Comparison of ENCODE assay signal across 8 cellular contexts in the genomic region with DNA sequence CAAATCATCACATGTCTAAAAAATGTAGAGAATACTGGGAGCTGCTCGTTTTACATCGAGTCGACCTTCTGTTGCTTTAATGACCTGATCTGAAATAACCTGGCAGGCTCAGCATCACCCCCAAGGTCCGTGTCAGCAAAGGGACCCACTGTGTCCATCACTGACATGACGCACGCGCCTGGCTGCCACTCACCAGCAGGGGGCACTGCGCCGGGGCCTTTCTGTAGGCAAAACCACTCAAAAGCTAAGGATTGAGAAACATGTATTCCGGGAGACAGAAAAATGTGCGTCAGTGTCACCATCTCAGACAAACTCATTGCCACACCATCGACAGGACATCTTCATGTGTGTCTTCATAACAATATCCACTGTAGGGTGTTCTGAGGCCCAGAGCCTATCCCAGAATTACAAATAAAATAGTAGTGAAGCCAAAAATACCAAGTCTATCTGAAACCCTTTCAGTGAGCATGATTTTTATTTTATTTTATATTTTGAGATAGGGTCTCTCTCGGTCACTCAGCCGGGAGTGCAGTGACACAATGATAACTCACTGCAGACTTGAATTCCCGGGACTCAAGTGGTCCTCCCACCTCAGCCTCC.
DNase-seq lines count a peak whose midpoint lies in the region; ATAC-seq and TF ChIP-seq lines count a peak whose summit lies in the region.

No MANE protein-coding gene starts in this region.

- intact Hi-C loops in heart right ventricle (cut with DNase I) (loop anchor here in 7 of 10 donors (2.0 to 10.0 kb wide), 4 partner anchors 55 to 105 kb away; no protein-coding TSS in a partner anchor), sciatic nerve (cut with DNase I) (no loop called here)

- CTCF ChIA-PET in HEK293T (lab: Yijun Ruan, JAX) = interaction anchor here (0.6 to 1.7 kb wide), 8 partner anchors 13 to 502 kb away, joined by 3 to 13 read pairs (median 4); no protein-coding TSS in a partner anchor

- no peaks in the 10 kb centered on the region for H3K9me3 ChIP-seq in BE2C
- H3K9me3 ChIP-seq in heart right ventricle = no peaks in the 10 kb centered on the region

- H3K36me3 Mint-ChIP-seq in activated naive CD4-positive, alpha-beta T cell treated with anti-CD3 and anti-CD28 coated beads, Interleukin-2, amount 50 U/mL, for 72 hours = peaks cover 4 to 7% of the 10 kb centered on the region in 2 donors

- H3K4me1 ChIP-seq in BE2C = no peaks in the 10 kb centered on the region
- no peaks in the 10 kb centered on the region for H3K4me1 ChIP-seq in heart right ventricle

- peak; percentile 73 to 79 for ATAC-seq in activated naive CD4-positive, alpha-beta T cell treated with anti-CD3 and anti-CD28 coated beads, Interleukin-2, amount 50 U/mL, for 72 hours
- ATAC-seq in heart right ventricle (peak in 1 of 8 donors; percentile 45), sciatic nerve (peak; percentile 52), HG03521 (IDR thresholded peaks at IDR 0.05; ENCODE audit: unreplicated experiment) (no peak)

- H3K36me3 ChIP-seq in BE2C = no peaks in the 10 kb centered on the region
- H3K36me3 ChIP-seq in heart right ventricle = no peaks in the 10 kb centered on the region

- POLR2A ChIA-PET in HEK293T (lab: Yijun Ruan, JAX) = interaction anchor here (0.6 kb wide), 1 partner anchor 55 kb away, joined by 4 read pairs; no protein-coding TSS in a partner anchor

- no peak overlapping the region for H3K27ac ChIP-seq in heart right ventricle

- peak; percentile 95 for TF ChIP-seq CTCF in BE2C (IDR thresholded peaks at IDR 0.05; ENCODE audit: low read depth, low read length)
- peak; percentile 38 to 91 (median 80) for TF ChIP-seq CTCF in heart right ventricle (IDR thresholded peaks at IDR 0.05)

- H3K4me3 ChIP-seq in BE2C (ENCODE audit: low read depth, low read length) = no peak overlapping the region
- H3K4me3 ChIP-seq in heart right ventricle = no peak overlapping the region

- WGBS in heart right ventricle, 2 donors = 23 to 25% methylated on average over 15 of the region's 15 CpGs

- no peak overlapping the region for H3K27ac Mint-ChIP-seq in activated naive CD4-positive, alpha-beta T cell treated with anti-CD3 and anti-CD28 coated beads, Interleukin-2, amount 50 U/mL, for 72 hours

- H3K9me3 Mint-ChIP-seq in activated naive CD4-positive, alpha-beta T cell treated with anti-CD3 and anti-CD28 coated beads, Interleukin-2, amount 50 U/mL, for 72 hours = peaks cover 0 to 8% of the 10 kb centered on the region in 2 donors

- DNase-seq in BE2C (peak; percentile 78), HEK293T (ENCODE audit: extremely low spot score) (peak; percentile 75), SKM-1 (lab: John Stamatoyannopoulos, UW; ENCODE audit: unreplicated experiment) (peak; percentile 58), heart right ventricle (peak; percentile 50 to 68), sciatic nerve (ENCODE audit: low spot score) (peak; percentile 82), NCI-H2107 (lab: John Stamatoyannopoulos, UW) (no peak)
- peak; percentile 66 to 87 for DNase-seq in activated naive CD4-positive, alpha-beta T cell treated with anti-CD3 and anti-CD28 coated beads, Interleukin-2, amount 50 U/mL, for 72 hours (ENCODE audit: low spot score in 2 of 2)

- H3K27me3 ChIP-seq in BE2C = no peaks in the 10 kb centered on the region
- H3K27me3 ChIP-seq in heart right ventricle = peaks cover 0 to 32% (median 0%) of the 10 kb centered on the region in 7 donors

TF ChIP-seq in HEK293T, 16 proteins besides CTCF, POLR2A, EP300 and RAD21:
- TF ChIP-seq PKNOX1 (IDR thresholded peaks at IDR 0.05) (peak; percentile 62), FOXK2 (IDR thresholded peaks at IDR 0.05) (no peak), FOXA1 (IDR thresholded peaks at IDR 0.05) (no peak), ARNT (IDR thresholded peaks at IDR 0.05) (no peak)
